In genomic region chr1:107532318-107532717, GRCh38 we compare ENCODE assay signal across 17 cellular contexts.
DNase-seq lines count a peak whose midpoint lies in the region; ATAC-seq and TF ChIP-seq lines count a peak whose summit lies in the region.
"Had no signal": no experiment of that assay in that cellular context is flagged by ENCODE, and none has a peak within 500 bp of the region (broad histone marks: within the 10 kb centered on the region; RNA-seq: fewer than 3 reads in every experiment).

No MANE protein-coding gene starts in this region.

- ATAC-seq in body of pancreas = peak; percentile 53
- ATAC-seq in GM18861 (IDR thresholded peaks at IDR 0.05; ENCODE audit: unreplicated experiment) = no peak

- no peaks in the 10 kb centered on the region for H3K36me3 ChIP-seq in body of pancreas (replicated peaks in 1 of 2; ENCODE audit: insufficient read depth in 1 of 2, low read depth in 2 of 2)
- H3K36me3 ChIP-seq in stomach = no peaks in the 10 kb centered on the region
- no peaks in the 10 kb centered on the region for H3K36me3 ChIP-seq in SJCRH30

- WGBS in body of pancreas, 2 donors = 24 to 59% methylated on average over 5 of the region's 5 CpGs
- 47 to 82% (median 53%) methylated on average over 5 of the region's 5 CpGs for WGBS in stomach, 5 donors

- intact Hi-C loops in body of pancreas (cut with DNase I) (no loop called here), stomach (cut with DNase I; ENCODE audit: low total_unique reads) (no loop called here)

- DNase-seq in NCI-H1417 (lab: John Stamatoyannopoulos, UW) (peak in 2 of 3 experiments; percentile 23 to 57), NCI-H1417 treated with DMSO at 0.1 percent for 48 hours (lab: John Stamatoyannopoulos, UW) (no peak), NCI-H2171 (lab: John Stamatoyannopoulos, UW) (peak; percentile 88), body of pancreas (peak in 3 of 4 donors; percentile 29 to 38 (median 31)), stomach (peak; percentile 49), T-helper 1 cell (no peak), SJCRH30 (no peak)
- DNase-seq: 8988T; activated CD4-positive, alpha-beta T cell treated with anti-CD3 and anti-CD28 coated beads, Interleukin-2, amount 50 U/mL, for 4 hours; anterior cingulate cortex; CD8-positive, alpha-beta memory T cell; H7; NCI-H526 treated with DMSO at 0.1 percent for 48 hours; stimulated activated naive CD4-positive, alpha-beta T cell; T1000 had no signal

- H3K9me3 ChIP-seq in body of pancreas (no peaks in the 10 kb centered on the region), stomach (no peaks in the 10 kb centered on the region), SJCRH30 (replicated peaks) (no peaks in the 10 kb centered on the region)

- TF ChIP-seq CTCF in body of pancreas (IDR thresholded peaks at IDR 0.05) (no peak), stomach (IDR thresholded peaks at IDR 0.05) (no peak)

- TF ChIP-seq POLR2A in body of pancreas (IDR thresholded peaks at IDR 0.05) = no peak
- TF ChIP-seq POLR2A in stomach (IDR thresholded peaks at IDR 0.05) = no peak

- H3K4me1 ChIP-seq in body of pancreas (no peaks in the 10 kb centered on the region), stomach (peaks cover 0 to 17% (median 10%) of the 10 kb centered on the region in 4 donors), SJCRH30 (no peaks in the 10 kb centered on the region)

- H3K27ac ChIP-seq in body of pancreas = no peak overlapping the region
- H3K27ac ChIP-seq in stomach = no peak overlapping the region
- H3K27ac ChIP-seq in SJCRH30 = no peak overlapping the region
- H3K27ac ChIP-seq: KMS-11 had no signal

- H3K27me3 ChIP-seq in body of pancreas (no peaks in the 10 kb centered on the region), stomach (no peaks in the 10 kb centered on the region), SJCRH30 (no peaks in the 10 kb centered on the region)

- H3K4me3 ChIP-seq in body of pancreas (no peak overlapping the region), stomach (no peak overlapping the region), SJCRH30 (no peak overlapping the region)

- no peak for TF ChIP-seq EP300 in stomach (IDR thresholded peaks at IDR 0.05)

Comparison
In these comparisons a context has a peak if more than half of its experiments do, and no peak if none do; other contexts are left out.
1. DNase-seq: peak in NCI-H1417 (2 of 3), NCI-H2171 (single experiment), body of pancreas (3 of 4) and stomach (single experiment); none in NCI-H1417 treated with DMSO at 0.1 percent for 48 hours (single experiment), T-helper 1 cell (0 of 5) and SJCRH30 (0 of 2).